In genomic region chr5:158462349-158463114, GRCh38 we compare ENCODE assay signal across 17 cellular contexts.
"Had no signal": no experiment of that assay in that cellular context is flagged by ENCODE, and none has a peak within 500 bp of the region (broad histone marks: within the 10 kb centered on the region; RNA-seq: fewer than 3 reads in every experiment).

No MANE protein-coding gene starts in this region.

- H3K9me3 Mint-ChIP-seq: activated B cell treated with CpG ODN at 0.5 μM for 24 hours; nephron progenitor cell; T-helper 2 cell treated with Interferon-gamma antibody and Interleukin-4, amounts not matched to agents 5 μg/mL and 100 μg/mL, for 36 hours had no signal

- H3K27me3 Mint-ChIP-seq: activated B cell treated with CpG ODN at 0.5 μM for 24 hours; activated CD8-positive, alpha-beta T cell treated with anti-CD3 and anti-CD28 coated beads for 36 hours; activated naive CD8-positive, alpha-beta T cell had no signal

- H3K27ac Mint-ChIP-seq: activated B cell treated with CpG ODN at 0.5 μM for 24 hours; activated naive CD8-positive, alpha-beta T cell; nephron progenitor cell; T-helper 2 cell treated with Interferon-gamma antibody and Interleukin-4, amounts not matched to agents 5 μg/mL and 100 μg/mL, for 36 hours had no signal

- H3K27me3 ChIP-seq: hepatocyte, left lung, thyroid gland had no signal

- H3K4me3 ChIP-seq: hepatocyte, left lung, psoas muscle, thyroid gland had no signal

- DNase-seq: activated B cell treated with CpG ODN at 0.5 μM for 24 hours; activated CD4-positive, alpha-beta T cell treated with anti-CD3 and anti-CD28 coated beads for 48 hours; activated CD8-positive, alpha-beta memory T cell treated with anti-CD3 and anti-CD28 coated beads, Interleukin-2, amount 50 U/mL, for 4 hours; activated CD8-positive, alpha-beta T cell treated with anti-CD3 and anti-CD28 coated beads for 36 hours; activated effector memory CD4-positive, alpha-beta T cell treated with anti-CD3 and anti-CD28 coated beads, Interleukin-2, amount 50 U/mL, for 16 hours; activated T-cell treated with anti-CD3 and anti-CD28 coated beads, Interleukin-2, amount 50 U/mL, for 48 hours; anterior cingulate cortex; left lung; nephron progenitor cell; psoas muscle; stimulated activated CD4-positive, alpha-beta T cell treated with anti-CD3 and anti-CD28 coated beads, Interleukin-12 subunit alpha, Interleukin-12 subunit beta, amount 100 ng/mL, for 4 hours; stimulated activated CD4-positive, alpha-beta T cell treated with anti-CD3 and anti-CD28 coated beads, Interleukin-2, amount 100 ng/mL, for 24 hours; thyroid gland had no signal

- ATAC-seq: activated CD8-positive, alpha-beta T cell treated with anti-CD3 and anti-CD28 coated beads for 36 hours had no signal

- H2AFZ ChIP-seq: hepatocyte had no signal

- H3K9me3 ChIP-seq: left lung, psoas muscle, thyroid gland had no signal

- H3K27ac ChIP-seq: epithelial cell of prostate, left lung had no signal

- H3K36me3 Mint-ChIP-seq: activated naive CD8-positive, alpha-beta T cell had no signal

- H3K79me2 ChIP-seq: hepatocyte had no signal

- H3K36me3 ChIP-seq: left lung, thyroid gland had no signal

- H3K4me1 Mint-ChIP-seq: nephron progenitor cell had no signal

- H3K4me1 ChIP-seq: psoas muscle had no signal

- H3K4me3 Mint-ChIP-seq: activated B cell treated with CpG ODN at 0.5 μM for 24 hours; activated CD8-positive, alpha-beta T cell treated with anti-CD3 and anti-CD28 coated beads for 36 hours; activated naive CD8-positive, alpha-beta T cell; nephron progenitor cell; T-helper 2 cell treated with Interferon-gamma antibody and Interleukin-4, amounts not matched to agents 5 μg/mL and 100 μg/mL, for 36 hours had no signal
